16 cellular contexts compared by ENCODE assay signal in the genomic region with DNA sequence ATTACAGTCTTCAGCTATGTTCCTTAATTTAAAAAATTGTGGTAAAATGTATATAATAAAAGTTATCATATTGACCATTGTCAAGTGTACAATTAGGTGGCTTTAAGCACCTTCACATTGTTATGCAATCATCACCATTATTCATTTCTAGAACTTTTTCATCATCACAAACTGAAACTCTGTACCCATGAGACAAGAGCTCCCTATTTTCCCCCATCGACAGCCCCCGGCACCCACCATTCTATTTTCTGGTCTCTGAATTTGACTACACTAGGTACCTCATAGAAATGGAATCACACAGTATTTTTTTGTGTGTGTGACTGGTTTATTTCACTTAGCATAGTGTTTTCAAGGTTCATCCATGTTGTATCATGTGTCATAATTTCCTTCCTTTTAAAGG. TPM values are rescaled to one million over a fixed set of nuclear protein-coding genes. Genes with fewer than 3 reads are reported as not detected.
A peak's percentile ranks its signal among the peaks of the same experiment; 100 is the strongest.
DNase-seq lines count a peak whose midpoint lies in the region; ATAC-seq lines count a peak whose summit lies in the region.
"Had no signal": no experiment of that assay in that cellular context is flagged by ENCODE, and none has a peak within 500 bp of the region (broad histone marks: within the 10 kb centered on the region; RNA-seq: fewer than 3 reads in every experiment).

No MANE protein-coding gene starts in this region.

- no peak overlapping the region for H3K27ac ChIP-seq in mesendoderm (ENCODE audit: low read depth, low read length)
- H3K27ac ChIP-seq: BLaER1 treated with 17β-estradiol and CSF1 and Interleukin-3, amounts not matched to agents 10 nM and 100 nM; HL-60 had no signal

- peaks cover 9% of the 10 kb centered on the region for H3K4me1 Mint-ChIP-seq in activated CD4-positive, alpha-beta T cell treated with anti-CD3 and anti-CD28 coated beads for 36 hours
- no peaks in the 10 kb centered on the region for H3K4me1 Mint-ChIP-seq in activated naive CD4-positive, alpha-beta T cell treated with anti-CD3 and anti-CD28 coated beads, Interleukin-2, amount 10 ng/mL, durations not matched to agents 7 days and 5 days
- H3K4me1 Mint-ChIP-seq in stimulated activated naive CD8-positive, alpha-beta T cell treated with anti-CD3 and anti-CD28 coated beads, Interleukin-15, amount 100 ng/mL, for 72 hours = peaks cover 18% of the 10 kb centered on the region

- H3K4me2 ChIP-seq in mesendoderm (ENCODE audit: low read length) = no peak overlapping the region
- H3K4me2 ChIP-seq: BLaER1 treated with 17β-estradiol and CSF1 and Interleukin-3, amounts not matched to agents 10 nM and 100 nM; GM23338 had no signal

- intact Hi-C loops in activated CD4-positive, alpha-beta T cell treated with anti-CD3 and anti-CD28 coated beads for 36 hours (cut with DNase I, micrococcal nuclease) = no loop called here

- no peak overlapping the region for H2AK5ac ChIP-seq in mesendoderm (ENCODE audit: low read length)

- H3K56ac ChIP-seq in mesendoderm (ENCODE audit: low read length) = no peak overlapping the region

- no peak overlapping the region for H3K9ac ChIP-seq in mesendoderm (ENCODE audit: low read length)
- H3K9ac ChIP-seq: BLaER1 treated with 17β-estradiol and CSF1 and Interleukin-3, amounts not matched to agents 10 nM and 100 nM had no signal

- peak; percentile 26 for DNase-seq in activated CD4-positive, alpha-beta T cell treated with anti-CD3 and anti-CD28 coated beads for 36 hours
- no peak for DNase-seq in activated CD4-positive, alpha-beta T cell treated with anti-CD3 and anti-CD28 coated beads, Interleukin-2, amount 50 U/mL, for 4 hours
- peak; percentile 23 for DNase-seq in activated naive CD4-positive, alpha-beta T cell treated with Interleukin-2 at 50 U/mL for 16 hours
- no peak for DNase-seq in activated naive CD4-positive, alpha-beta T cell treated with anti-CD3 and anti-CD28 coated beads, Interleukin-2, amount 10 ng/mL, durations not matched to agents 7 days and 5 days
- peak in 1 of 2 donors; percentile 40 for DNase-seq in stimulated activated naive CD8-positive, alpha-beta T cell treated with anti-CD3 and anti-CD28 coated beads, Interleukin-15, amount 100 ng/mL, for 72 hours
- DNase-seq in stimulated activated naive CD8-positive, alpha-beta T cell treated with anti-CD3 and anti-CD28 coated beads, Interleukin-15, Interleukin-2, amounts not matched to agents 100 U/mL and 50 U/mL, for 24 hours = no peak
- DNase-seq in mesendoderm = no peak
- DNase-seq: ACHN, DMS53, GF-D8, H7 had no signal

- H3K27ac Mint-ChIP-seq in activated CD4-positive, alpha-beta T cell treated with anti-CD3 and anti-CD28 coated beads for 36 hours = no peak overlapping the region
- H3K27ac Mint-ChIP-seq in activated naive CD4-positive, alpha-beta T cell treated with anti-CD3 and anti-CD28 coated beads, Interleukin-2, amount 10 ng/mL, durations not matched to agents 7 days and 5 days = no peak overlapping the region
- H3K27ac Mint-ChIP-seq in stimulated activated naive CD8-positive, alpha-beta T cell treated with anti-CD3 and anti-CD28 coated beads, Interleukin-15, amount 100 ng/mL, for 72 hours = peak overlapping the region in 1 of 2 donors; percentile 1
- H3K27ac Mint-ChIP-seq: CD4-positive, CD25-positive, alpha-beta regulatory T cell; GM23338 had no signal

- H2BK5ac ChIP-seq in mesendoderm (ENCODE audit: low read length) = no peak overlapping the region

- no peaks in the 10 kb centered on the region for H3K79me2 ChIP-seq in mesendoderm (ENCODE audit: control insufficient read depth, insufficient read depth, low read length)

- POLR2A ChIA-PET in activated CD4-positive, alpha-beta T cell treated with anti-CD3 and anti-CD28 coated beads for 36 hours (lab: Charles Lee) = no interaction called here

- no CpG with 5 or more reads among the region's 2 CpGs for WGBS in mesendoderm (ENCODE audit: extremely low coverage, insufficient coverage, low lambda C conversion rate)

- CTCF ChIA-PET in activated CD4-positive, alpha-beta T cell treated with anti-CD3 and anti-CD28 coated beads for 36 hours (lab: Charles Lee) = interaction anchor here (0.6 to 2.1 kb wide), 2 partner anchors 14 to 153 kb away, joined by 3 to 6 read pairs; no protein-coding TSS in a partner anchor
- CTCF ChIA-PET in activated naive CD4-positive, alpha-beta T cell treated with anti-CD3 and anti-CD28 coated beads, Interleukin-2, amount 10 ng/mL, durations not matched to agents 7 days and 5 days (lab: Charles Lee) = no interaction called here

- H3K4me3 Mint-ChIP-seq in activated CD4-positive, alpha-beta T cell treated with anti-CD3 and anti-CD28 coated beads for 36 hours = no peak overlapping the region
- no peak overlapping the region for H3K4me3 Mint-ChIP-seq in activated naive CD4-positive, alpha-beta T cell treated with anti-CD3 and anti-CD28 coated beads, Interleukin-2, amount 10 ng/mL, durations not matched to agents 7 days and 5 days
- H3K4me3 Mint-ChIP-seq in stimulated activated naive CD8-positive, alpha-beta T cell treated with anti-CD3 and anti-CD28 coated beads, Interleukin-15, amount 100 ng/mL, for 72 hours = no peak overlapping the region
- H3K4me3 Mint-ChIP-seq: CD4-positive, CD25-positive, alpha-beta regulatory T cell; GM23338 had no signal

- no peak overlapping the region for H3K4ac ChIP-seq in mesendoderm (ENCODE audit: low read depth, low read length)

- H4K5ac ChIP-seq in mesendoderm (ENCODE audit: low read length) = no peak overlapping the region

- no peaks in the 10 kb centered on the region for H3K27me3 Mint-ChIP-seq in activated CD4-positive, alpha-beta T cell treated with anti-CD3 and anti-CD28 coated beads for 36 hours
- peaks cover 3% of the 10 kb centered on the region for H3K27me3 Mint-ChIP-seq in activated naive CD4-positive, alpha-beta T cell treated with anti-CD3 and anti-CD28 coated beads, Interleukin-2, amount 10 ng/mL, durations not matched to agents 7 days and 5 days
- H3K27me3 Mint-ChIP-seq in stimulated activated naive CD8-positive, alpha-beta T cell treated with anti-CD3 and anti-CD28 coated beads, Interleukin-15, amount 100 ng/mL, for 72 hours = no peaks in the 10 kb centered on the region

- peaks cover 2% of the 10 kb centered on the region for H3K9me3 Mint-ChIP-seq in activated CD4-positive, alpha-beta T cell treated with anti-CD3 and anti-CD28 coated beads for 36 hours (ENCODE audit: low read depth)
- no peaks in the 10 kb centered on the region for H3K9me3 Mint-ChIP-seq in activated naive CD4-positive, alpha-beta T cell treated with anti-CD3 and anti-CD28 coated beads, Interleukin-2, amount 10 ng/mL, durations not matched to agents 7 days and 5 days
- peaks cover 0 to 9% of the 10 kb centered on the region in 2 donors for H3K9me3 Mint-ChIP-seq in stimulated activated naive CD8-positive, alpha-beta T cell treated with anti-CD3 and anti-CD28 coated beads, Interleukin-15, amount 100 ng/mL, for 72 hours

- ATAC-seq in activated CD4-positive, alpha-beta T cell treated with anti-CD3 and anti-CD28 coated beads for 36 hours = peak; percentile 55
- peak; percentile 74 for ATAC-seq in stimulated activated naive CD8-positive, alpha-beta T cell treated with anti-CD3 and anti-CD28 coated beads, Interleukin-15, amount 100 ng/mL, for 72 hours
- ATAC-seq in stimulated activated naive CD8-positive, alpha-beta T cell treated with anti-CD3 and anti-CD28 coated beads, Interleukin-15, Interleukin-2, amounts not matched to agents 100 U/mL and 50 U/mL, for 24 hours = no peak
- ATAC-seq in GM18519 (IDR thresholded peaks at IDR 0.05; ENCODE audit: low FRiP score, unreplicated experiment) = no peak
- ATAC-seq: GM23338 had no signal

- H3K36me3 ChIP-seq in mesendoderm (ENCODE audit: control insufficient read depth, insufficient read depth, low read length) = no peaks in the 10 kb centered on the region
- H3K36me3 ChIP-seq: BLaER1 treated with 17β-estradiol and CSF1 and Interleukin-3, amounts not matched to agents 10 nM and 100 nM had no signal

- no peak overlapping the region for H3K23ac ChIP-seq in mesendoderm (ENCODE audit: low read length)

- no peaks in the 10 kb centered on the region for H3K79me1 ChIP-seq in mesendoderm (ENCODE audit: low read length)

- no peak overlapping the region for H2BK15ac ChIP-seq in mesendoderm (replicated peaks; ENCODE audit: low read depth)

- H3K27me3 ChIP-seq in mesendoderm (ENCODE audit: insufficient read depth, low read length, poor library complexity) = no peaks in the 10 kb centered on the region
- H3K27me3 ChIP-seq: BLaER1 treated with 17β-estradiol and CSF1 and Interleukin-3, amounts not matched to agents 10 nM and 100 nM had no signal

- no peak overlapping the region for H3K18ac ChIP-seq in mesendoderm (ENCODE audit: low read length)

- no peak overlapping the region for H4K8ac ChIP-seq in mesendoderm (ENCODE audit: low read depth, low read length)

- H3K4me3 ChIP-seq in mesendoderm (ENCODE audit: low read length) = no peak overlapping the region
- H3K4me3 ChIP-seq: BLaER1 treated with 17β-estradiol and CSF1 and Interleukin-3, amounts not matched to agents 10 nM and 100 nM; GM23338 had no signal

- H3K36me3 Mint-ChIP-seq in activated CD4-positive, alpha-beta T cell treated with anti-CD3 and anti-CD28 coated beads for 36 hours (ENCODE audit: low read depth) = no peaks in the 10 kb centered on the region
- no peaks in the 10 kb centered on the region for H3K36me3 Mint-ChIP-seq in activated naive CD4-positive, alpha-beta T cell treated with anti-CD3 and anti-CD28 coated beads, Interleukin-2, amount 10 ng/mL, durations not matched to agents 7 days and 5 days
- H3K36me3 Mint-ChIP-seq: CD4-positive, CD25-positive, alpha-beta regulatory T cell had no signal

- H2BK120ac ChIP-seq in mesendoderm (ENCODE audit: low read depth, low read length) = no peak overlapping the region

- no peaks in the 10 kb centered on the region for H3K4me1 ChIP-seq in mesendoderm (ENCODE audit: control insufficient read depth, low read depth, low read length)

RNA-seq across cellular contexts. Expression of a gene that starts 39.7 kb away (rescaled TPM):
- total RNA-seq in activated CD4-positive, alpha-beta T cell treated with anti-CD3 and anti-CD28 coated beads for 36 hours = 100 to 1,000 TPM; 345 to 504 TPM
- 58.5 TPM for polyA plus RNA-seq in mesendoderm (2013, experiment 1 of 2)
- polyA plus RNA-seq in mesendoderm (2013, experiment 2 of 2) = 59.6 TPM

Comparison
In these comparisons a context has a peak if more than half of its experiments do, and no peak if none do; other contexts are left out.
1. ATAC-seq: peak in activated CD4-positive, alpha-beta T cell treated with anti-CD3 and anti-CD28 coated beads for 36 hours (single experiment) and stimulated activated naive CD8-positive, alpha-beta T cell treated with anti-CD3 and anti-CD28 coated beads, Interleukin-15, amount 100 ng/mL, for 72 hours (single experiment); none in stimulated activated naive CD8-positive, alpha-beta T cell treated with anti-CD3 and anti-CD28 coated beads, Interleukin-15, Interleukin-2, amounts not matched to agents 100 U/mL and 50 U/mL, for 24 hours (single experiment) and GM18519 (single experiment).
2. DNase-seq: peak in activated CD4-positive, alpha-beta T cell treated with anti-CD3 and anti-CD28 coated beads for 36 hours (single experiment) and activated naive CD4-positive, alpha-beta T cell treated with Interleukin-2 at 50 U/mL for 16 hours (single experiment); none in activated CD4-positive, alpha-beta T cell treated with anti-CD3 and anti-CD28 coated beads, Interleukin-2, amount 50 U/mL, for 4 hours (0 of 2), activated naive CD4-positive, alpha-beta T cell treated with anti-CD3 and anti-CD28 coated beads, Interleukin-2, amount 10 ng/mL, durations not matched to agents 7 days and 5 days (single experiment), stimulated activated naive CD8-positive, alpha-beta T cell treated with anti-CD3 and anti-CD28 coated beads, Interleukin-15, Interleukin-2, amounts not matched to agents 100 U/mL and 50 U/mL, for 24 hours (single experiment) and mesendoderm (single experiment).